8 cellular contexts compared by ENCODE assay signal in genomic region chr4:141643557-141643956, GRCh38. TPM values are rescaled to one million over a fixed set of nuclear protein-coding genes. Genes with fewer than 3 reads are reported as not detected.
A peak's percentile ranks its signal among the peaks of the same experiment; 100 is the strongest.
DNase-seq lines count a peak whose midpoint lies in the region; ATAC-seq and TF ChIP-seq lines count a peak whose summit lies in the region.

No MANE protein-coding gene starts in this region.

- peaks cover 5% of the 10 kb centered on the region for H3F3A ChIP-seq in PC-3 (ENCODE audit: low read length, unreplicated experiment)

- intact Hi-C loops in PC-3 (cut with micrococcal nuclease) = loop anchor here (2.0 to 5.0 kb wide), 4 partner anchors 41 to 215 kb away; no protein-coding TSS in a partner anchor
- intact Hi-C loops in body of pancreas (cut with DNase I) = no loop called here

- ATAC-seq in GM18517 (IDR thresholded peaks at IDR 0.05; ENCODE audit: unreplicated experiment) (peak; percentile 57), HG02610 (IDR thresholded peaks at IDR 0.05; ENCODE audit: unreplicated experiment) (peak; percentile 55), PC-3 (peak; percentile 78), body of pancreas (no peak)

- H2AFZ ChIP-seq in PC-3 (ENCODE audit: low read length) = no peak overlapping the region

- H3K4me3 ChIP-seq in PC-3 (ENCODE audit: low read length) (peak overlapping the region; percentile 48), mesodermal cell (ENCODE audit: extremely low read depth, insufficient read depth, low read length, poor library complexity, severe bottlenecking) (no peak overlapping the region), body of pancreas (no peak overlapping the region)

- BruUV-seq in PC-3 (replicated peaks; lab: Mats Ljungman, UMichigan) = no TSS peak

- TF ChIP-seq POLR2A in body of pancreas (IDR thresholded peaks at IDR 0.05) = no peak

- H3K9ac ChIP-seq in PC-3 (ENCODE audit: low read length) = peak overlapping the region; percentile 62

- peak overlapping the region; percentile 92 for H3K27ac ChIP-seq in PC-3 (ENCODE audit: low read length)
- peak overlapping the region; percentile 12 for H3K27ac ChIP-seq in mesodermal cell (ENCODE audit: low read depth, low read length, severe bottlenecking)
- H3K27ac ChIP-seq in body of pancreas = no peak overlapping the region

- TF ChIP-seq CTCF in PC-3 (conservative IDR thresholded peaks at IDR 0.05; ENCODE audit: low read depth, low read length) (no peak), body of pancreas (IDR thresholded peaks at IDR 0.05) (no peak)

- POLR2A ChIA-PET in PC-3 (lab: Charles Lee; ENCODE audit: unreplicated experiment) = no interaction called here

- H3K9me2 ChIP-seq in PC-3 (replicated peaks; ENCODE audit: low read length) = no peaks in the 10 kb centered on the region

- H3K9me3 ChIP-seq in PC-3 (ENCODE audit: low read length) (no peaks in the 10 kb centered on the region), mesodermal cell (ENCODE audit: control insufficient read depth, low read length) (no peaks in the 10 kb centered on the region), body of pancreas (no peaks in the 10 kb centered on the region)

- DNase-seq in PC-3 (peak; percentile 92), HUDEP-2 (lab: John Stamatoyannopoulos, UW; ENCODE audit: unreplicated experiment in 76 of 76) (no peak), body of pancreas (no peak), NCI-H1417 treated with DMSO at 0.1 percent for 48 hours (lab: John Stamatoyannopoulos, UW) (no peak)
- DNase-seq in stimulated activated naive CD4-positive, alpha-beta T cell (lab: John Stamatoyannopoulos, UW) = no peak

- CTCF ChIA-PET in PC-3 (lab: Charles Lee) = interaction anchor here (0.6 kb wide), 1 partner anchor 42 kb away, joined by 3 read pairs; no protein-coding TSS in a partner anchor

- H4K20me1 ChIP-seq in PC-3 (ENCODE audit: low read length) = no peaks in the 10 kb centered on the region

- H3K4me1 ChIP-seq in PC-3 (ENCODE audit: insufficient read depth, low read length) = peaks cover 40% of the 10 kb centered on the region
- peaks cover 11% of the 10 kb centered on the region for H3K4me1 ChIP-seq in mesodermal cell (ENCODE audit: control insufficient read depth, insufficient read depth, low read length, poor library complexity, severe bottlenecking)
- no peaks in the 10 kb centered on the region for H3K4me1 ChIP-seq in body of pancreas

- H3K36me3 ChIP-seq in PC-3 (ENCODE audit: low read depth, low read length) (no peaks in the 10 kb centered on the region), mesodermal cell (ENCODE audit: control insufficient read depth, insufficient read depth, low read length) (no peaks in the 10 kb centered on the region), body of pancreas (replicated peaks in 1 of 2; ENCODE audit: insufficient read depth in 1 of 2, low read depth in 2 of 2) (no peaks in the 10 kb centered on the region)

- H3K27me3 ChIP-seq in PC-3 (ENCODE audit: low read length) (no peaks in the 10 kb centered on the region), body of pancreas (no peaks in the 10 kb centered on the region)

- peaks cover 48% of the 10 kb centered on the region for H3K79me2 ChIP-seq in PC-3 (ENCODE audit: low read length)

- WGBS in mesodermal cell (ENCODE audit: insufficient coverage in 2 of 2), 2 experiments = 40% methylated on average over 1 of the region's 1 CpG; no CpG with 5 or more reads in 1 of the 2 experiments
- WGBS in body of pancreas, 2 donors = 43 to 55% methylated on average over 1 of the region's 1 CpG

- peak overlapping the region; percentile 80 for H3K4me2 ChIP-seq in PC-3 (ENCODE audit: low read length)

RNA-seq across cellular contexts. Expression of gene IL15, which starts 7.2 kb away (rescaled TPM):
- total RNA-seq in PC-3 (2014; rRNA removed) = 7.1 and 9.3 TPM in 2 replicates
- 0.22 TPM for polyA plus RNA-seq in mesodermal cell (2013, experiment 1 of 2)
- polyA plus RNA-seq in mesodermal cell (2013, experiment 2 of 2) = 0.20 TPM
- 1 to 10 TPM in 1 of 2 donors, under 1 TPM in 1; 0.66 to 2.1 TPM for total RNA-seq in body of pancreas

Comparison
In these comparisons a context has a peak if more than half of its experiments do, and no peak if none do; other contexts are left out.
1. H3K27ac ChIP-seq: peak in PC-3 (single experiment) and mesodermal cell (single experiment); none in body of pancreas (0 of 4).